8 cellular contexts compared by ENCODE assay signal in genomic region chr17:28717578-28718316, GRCh38. TPM values are rescaled to one million over a fixed set of nuclear protein-coding genes. Genes with fewer than 3 reads are reported as not detected.
DNase-seq lines count a peak whose midpoint lies in the region; ATAC-seq and TF ChIP-seq lines count a peak whose summit lies in the region.

RAB34 (minus strand) TSS chr17:28717868; CDS start chr17:28717266, 602 bp downstream.

- TF ChIP-seq POLR2A in thyroid gland (IDR thresholded peaks at IDR 0.05) = peak in 1 of 2 donors; percentile 64

- intact Hi-C loops in thyroid gland (cut with DNase I) = no loop called here

- H3K27ac ChIP-seq in HUES64 (ENCODE audit: low read depth, low read length) (peak within 1 kb of the TSS; percentile 95), esophagus (ENCODE audit: low read depth in 2 of 2, low read length in 1 of 2) (peak within 1 kb of the TSS; percentile 84 to 86), thyroid gland (peak within 1 kb of the TSS; percentile 86 to 92 (median 89))

- DNase-seq in DMS 273 treated with DMSO at 0.1 percent for 48 hours (lab: John Stamatoyannopoulos, UW) (peak; percentile 21), UCSD-AML1 (lab: John Stamatoyannopoulos, UW; ENCODE audit: unreplicated experiment) (peak; percentile 84), midbrain (lab: John Stamatoyannopoulos, UW) (peak; percentile 26), thyroid gland (peak; percentile 88 to 93), LoVo (ENCODE audit: low spot score) (no peak)

- H3K9ac ChIP-seq in HUES64 (ENCODE audit: low read depth, low read length) = peak within 1 kb of the TSS; percentile 97

- H3K9me3 ChIP-seq in HUES64 (ENCODE audit: insufficient read depth, low read depth, low read length) = no peaks in the 10 kb centered on the region
- no peaks in the 10 kb centered on the region for H3K9me3 ChIP-seq in esophagus (ENCODE audit: control insufficient read depth in 2 of 2, insufficient read depth in 1 of 2, low read depth in 1 of 2, low read length in 1 of 2)
- H3K9me3 ChIP-seq in thyroid gland = no peaks in the 10 kb centered on the region

- peaks cover 29% of the 10 kb centered on the region for H3K4me1 ChIP-seq in HUES64 (ENCODE audit: insufficient read depth, low read length)
- H3K4me1 ChIP-seq in esophagus (ENCODE audit: control insufficient read depth in 2 of 2, insufficient read depth in 2 of 2, low read length in 1 of 2) = peaks cover 0 to 2% of the 10 kb centered on the region in 2 donors
- H3K4me1 ChIP-seq in thyroid gland = peaks cover 34 to 43% of the 10 kb centered on the region in 2 donors

- H3K36me3 ChIP-seq in HUES64 (ENCODE audit: insufficient read depth, low read length) = peaks cover 55% of the 10 kb centered on the region
- H3K36me3 ChIP-seq in esophagus (ENCODE audit: control insufficient read depth in 2 of 2, insufficient read depth in 2 of 2, low read length in 1 of 2) = peaks cover 0 to 24% of the 10 kb centered on the region in 2 donors
- peaks cover 25 to 30% of the 10 kb centered on the region in 2 donors for H3K36me3 ChIP-seq in thyroid gland

- H3K4me3 ChIP-seq in HUES64 (ENCODE audit: low read length) = peak within 1 kb of the TSS; percentile 94
- H3K4me3 ChIP-seq in esophagus (ENCODE audit: low read depth in 1 of 2, low read length in 2 of 2) = peak within 1 kb of the TSS; percentile 50 to 51
- H3K4me3 ChIP-seq in thyroid gland (replicated peaks in 1 of 3) = peak within 1 kb of the TSS; percentile 77 to 86 (median 83)

- H3K27me3 ChIP-seq in HUES64 (ENCODE audit: insufficient read depth, low read length) = no peaks in the 10 kb centered on the region
- H3K27me3 ChIP-seq in esophagus (ENCODE audit: control insufficient read depth in 1 of 2, insufficient read depth in 2 of 2, low read length in 2 of 2) = no peaks in the 10 kb centered on the region
- H3K27me3 ChIP-seq in thyroid gland = no peaks in the 10 kb centered on the region

- ATAC-seq in HG03439 (IDR thresholded peaks at IDR 0.05; ENCODE audit: unreplicated experiment) = no peak

- WGBS in HUES64 = under 1% methylated on average over 57 of the region's 59 CpGs
- 5 to 9% methylated on average over 43 to 59 of the region's 59 CpGs for WGBS in esophagus, 2 donors
- 10 to 13% methylated on average over 8 to 16 of the region's 59 CpGs for WGBS in thyroid gland, 2 donors

- TF ChIP-seq CTCF in thyroid gland (IDR thresholded peaks at IDR 0.05) = peak in 3 of 6 experiments; percentile 8 to 35 (median 35)

RNA-seq across cellular contexts. Expression of gene RAB34, which starts in this region (rescaled TPM):
- polyA plus RNA-seq in HUES64 (2013, experiment 1 of 2) = 182 TPM
- 154 TPM for polyA plus RNA-seq in HUES64 (2013, experiment 2 of 2)
- 10 to 100 TPM; 31.5 to 42.2 TPM for polyA plus RNA-seq in esophagus
- total RNA-seq in thyroid gland = 100 to 1,000 TPM; 136 to 186 (median 159) TPM
